ENCODE assay signal across 12 cellular contexts in the genomic region with DNA sequence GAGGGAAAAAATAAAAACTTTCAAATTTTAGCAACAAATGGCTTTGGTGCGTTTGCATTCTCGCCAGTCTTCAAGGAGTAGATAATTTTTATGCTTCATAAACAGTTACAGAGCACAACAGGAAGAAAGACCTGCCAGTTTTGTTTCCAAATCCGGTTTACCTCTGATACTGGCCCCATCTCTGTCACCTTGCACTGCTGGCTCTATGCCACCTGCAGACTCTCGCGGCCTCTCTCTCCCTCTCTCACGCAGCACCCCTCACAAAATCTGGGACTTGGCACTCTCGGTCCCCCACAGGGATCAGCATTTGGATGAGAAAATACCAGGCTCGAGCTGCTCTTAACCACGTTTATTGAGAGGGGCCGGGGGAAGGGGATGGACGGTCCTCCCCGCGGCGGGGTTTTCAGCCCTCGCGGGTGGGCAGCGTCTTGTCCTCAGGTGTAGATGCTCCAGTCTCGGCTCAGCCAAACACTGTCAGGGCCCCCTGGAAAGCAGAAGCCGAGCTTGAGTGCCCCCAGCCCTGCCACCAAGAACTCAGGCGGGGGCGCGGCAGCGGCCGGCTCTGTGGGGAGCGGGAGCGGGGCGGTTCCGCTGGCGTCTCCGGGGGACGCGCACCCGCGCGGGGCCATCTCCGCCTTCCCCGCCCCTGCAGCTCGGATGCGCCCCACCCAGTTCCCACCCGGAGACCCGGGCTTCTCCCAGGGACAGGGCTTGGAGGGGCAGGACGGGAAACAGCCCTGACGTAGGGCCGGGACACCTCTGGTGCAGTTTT. TPM values are rescaled to one million over a fixed set of nuclear protein-coding genes. Genes with fewer than 3 reads are reported as not detected.
DNase-seq lines count a peak whose midpoint lies in the region; ATAC-seq lines count a peak whose summit lies in the region.
"Had no signal": no experiment of that assay in that cellular context is flagged by ENCODE, and none has a peak within 500 bp of the region (broad histone marks: within the 10 kb centered on the region; RNA-seq: fewer than 3 reads in every experiment).

No MANE protein-coding gene starts in this region.

- H3K4me1 Mint-ChIP-seq in activated CD4-positive, alpha-beta memory T cell treated with anti-CD3 and anti-CD28 coated beads, Interleukin-2, amount 10 ng/mL, durations not matched to agents 7 days and 5 days: peaks cover 7% of the 10 kb centered on the region
- H3K4me1 Mint-ChIP-seq in activated CD4-positive, alpha-beta memory T cell treated with anti-CD3 and anti-CD28 coated beads for 36 hours (ENCODE audit: low read depth): peaks cover 6% of the 10 kb centered on the region
- peaks cover 6% of the 10 kb centered on the region for H3K4me1 Mint-ChIP-seq in stimulated activated effector memory CD8-positive, alpha-beta T cell treated with anti-CD3 and anti-CD28 coated beads, Interleukin-12 subunit alpha, Interleukin-12 subunit beta, amount 100 ng/mL, for 72 hours
- H3K4me1 Mint-ChIP-seq: memory B cell had no signal

- peak; percentile 15 for DNase-seq in activated CD4-positive, alpha-beta memory T cell treated with anti-CD3 and anti-CD28 coated beads, Interleukin-2, amount 10 ng/mL, durations not matched to agents 7 days and 5 days
- no peak for DNase-seq in activated CD4-positive, alpha-beta memory T cell treated with anti-CD3 and anti-CD28 coated beads for 36 hours
- DNase-seq in T follicular helper cell (ENCODE audit: low read depth) (peak; percentile 25), RKO (ENCODE audit: low spot score) (no peak)
- no peak for DNase-seq in stimulated activated effector memory CD8-positive, alpha-beta T cell treated with anti-CD3 and anti-CD28 coated beads, Interleukin-12 subunit alpha, Interleukin-12 subunit beta, amount 100 ng/mL, for 72 hours (ENCODE audit: low spot score in 2 of 2)

- no peaks in the 10 kb centered on the region for H3K9me3 Mint-ChIP-seq in activated CD4-positive, alpha-beta memory T cell treated with anti-CD3 and anti-CD28 coated beads, Interleukin-2, amount 10 ng/mL, durations not matched to agents 7 days and 5 days
- H3K9me3 Mint-ChIP-seq in activated CD4-positive, alpha-beta memory T cell treated with anti-CD3 and anti-CD28 coated beads for 36 hours: no peaks in the 10 kb centered on the region
- H3K9me3 Mint-ChIP-seq in stimulated activated effector memory CD8-positive, alpha-beta T cell treated with anti-CD3 and anti-CD28 coated beads, Interleukin-12 subunit alpha, Interleukin-12 subunit beta, amount 100 ng/mL, for 72 hours: no peaks in the 10 kb centered on the region
- H3K9me3 Mint-ChIP-seq: activated naive CD4-positive, alpha-beta T cell treated with anti-CD3 and anti-CD28 coated beads, Interleukin-2, amount 50 U/mL, for 24 hours; memory B cell had no signal

- no peak overlapping the region for H3K9ac ChIP-seq in iPS-20b (ENCODE audit: low read depth, low read length)

- H3K4me3 Mint-ChIP-seq in activated CD4-positive, alpha-beta memory T cell treated with anti-CD3 and anti-CD28 coated beads, Interleukin-2, amount 10 ng/mL, durations not matched to agents 7 days and 5 days: no peak overlapping the region
- no peak overlapping the region for H3K4me3 Mint-ChIP-seq in activated CD4-positive, alpha-beta memory T cell treated with anti-CD3 and anti-CD28 coated beads for 36 hours
- H3K4me3 Mint-ChIP-seq in stimulated activated effector memory CD8-positive, alpha-beta T cell treated with anti-CD3 and anti-CD28 coated beads, Interleukin-12 subunit alpha, Interleukin-12 subunit beta, amount 100 ng/mL, for 72 hours: peak overlapping the region; percentile 32
- H3K4me3 Mint-ChIP-seq: activated naive CD4-positive, alpha-beta T cell treated with anti-CD3 and anti-CD28 coated beads, Interleukin-2, amount 50 U/mL, for 24 hours; memory B cell had no signal

- H3K4me1 ChIP-seq in iPS-20b (ENCODE audit: insufficient read depth, low read length): no peaks in the 10 kb centered on the region

- H3K27me3 ChIP-seq in iPS-20b (ENCODE audit: insufficient read depth, low read length): peaks cover 85% of the 10 kb centered on the region

- intact Hi-C loops in activated CD4-positive, alpha-beta memory T cell treated with anti-CD3 and anti-CD28 coated beads for 36 hours (cut with micrococcal nuclease): no loop called here

- H3K36me3 ChIP-seq in iPS-20b (ENCODE audit: insufficient read depth, low read depth, low read length): no peaks in the 10 kb centered on the region

- H3K4me3 ChIP-seq in iPS-20b (ENCODE audit: low read length): peak overlapping the region; percentile 59

- POLR2A ChIA-PET in activated CD4-positive, alpha-beta memory T cell treated with anti-CD3 and anti-CD28 coated beads, Interleukin-2, amount 10 ng/mL, durations not matched to agents 7 days and 5 days (lab: Charles Lee): no interaction called here
- POLR2A ChIA-PET in activated CD4-positive, alpha-beta memory T cell treated with anti-CD3 and anti-CD28 coated beads for 36 hours (lab: Charles Lee): no interaction called here

- H3K9me3 ChIP-seq in iPS-20b (ENCODE audit: insufficient read depth, low read depth, low read length): no peaks in the 10 kb centered on the region

- no peak overlapping the region for H3K27ac ChIP-seq in iPS-20b (ENCODE audit: low read length)

- CTCF ChIA-PET in activated CD4-positive, alpha-beta memory T cell treated with anti-CD3 and anti-CD28 coated beads, Interleukin-2, amount 10 ng/mL, durations not matched to agents 7 days and 5 days (lab: Charles Lee): no interaction called here
- CTCF ChIA-PET in activated CD4-positive, alpha-beta memory T cell treated with anti-CD3 and anti-CD28 coated beads for 36 hours (lab: Charles Lee): interaction anchor here (1.5 kb wide), 1 partner anchor 9 kb away, joined by 3 read pairs; no protein-coding TSS in a partner anchor

- H3K27me3 Mint-ChIP-seq in activated CD4-positive, alpha-beta memory T cell treated with anti-CD3 and anti-CD28 coated beads, Interleukin-2, amount 10 ng/mL, durations not matched to agents 7 days and 5 days: peaks cover 40% of the 10 kb centered on the region
- H3K27me3 Mint-ChIP-seq in activated CD4-positive, alpha-beta memory T cell treated with anti-CD3 and anti-CD28 coated beads for 36 hours: peaks cover 33% of the 10 kb centered on the region

- H3K27ac Mint-ChIP-seq in activated CD4-positive, alpha-beta memory T cell treated with anti-CD3 and anti-CD28 coated beads, Interleukin-2, amount 10 ng/mL, durations not matched to agents 7 days and 5 days: no peak overlapping the region
- no peak overlapping the region for H3K27ac Mint-ChIP-seq in activated CD4-positive, alpha-beta memory T cell treated with anti-CD3 and anti-CD28 coated beads for 36 hours
- H3K27ac Mint-ChIP-seq in stimulated activated effector memory CD8-positive, alpha-beta T cell treated with anti-CD3 and anti-CD28 coated beads, Interleukin-12 subunit alpha, Interleukin-12 subunit beta, amount 100 ng/mL, for 72 hours: no peak overlapping the region
- H3K27ac Mint-ChIP-seq: activated naive CD4-positive, alpha-beta T cell treated with anti-CD3 and anti-CD28 coated beads, Interleukin-2, amount 50 U/mL, for 24 hours; memory B cell had no signal

- H3K36me3 Mint-ChIP-seq in activated CD4-positive, alpha-beta memory T cell treated with anti-CD3 and anti-CD28 coated beads, Interleukin-2, amount 10 ng/mL, durations not matched to agents 7 days and 5 days (ENCODE audit: low read depth): no peaks in the 10 kb centered on the region
- H3K36me3 Mint-ChIP-seq in activated CD4-positive, alpha-beta memory T cell treated with anti-CD3 and anti-CD28 coated beads for 36 hours: no peaks in the 10 kb centered on the region
- H3K36me3 Mint-ChIP-seq in stimulated activated effector memory CD8-positive, alpha-beta T cell treated with anti-CD3 and anti-CD28 coated beads, Interleukin-12 subunit alpha, Interleukin-12 subunit beta, amount 100 ng/mL, for 72 hours: no peaks in the 10 kb centered on the region
- H3K36me3 Mint-ChIP-seq: activated naive CD4-positive, alpha-beta T cell treated with anti-CD3 and anti-CD28 coated beads, Interleukin-2, amount 50 U/mL, for 24 hours; memory B cell had no signal

- ATAC-seq in stimulated activated effector memory CD8-positive, alpha-beta T cell treated with anti-CD3 and anti-CD28 coated beads, Interleukin-12 subunit alpha, Interleukin-12 subunit beta, amount 100 ng/mL, for 72 hours: no peak
- ATAC-seq in HG03439 (IDR thresholded peaks at IDR 0.05; ENCODE audit: unreplicated experiment) (no peak), GM19397 (IDR thresholded peaks at IDR 0.05; ENCODE audit: unreplicated experiment) (no peak)

RNA-seq across cellular contexts. Expression of a gene that starts 1.3 kb away (rescaled TPM):
- not detected for total RNA-seq in activated CD4-positive, alpha-beta memory T cell treated with anti-CD3 and anti-CD28 coated beads, Interleukin-2, amount 10 ng/mL, durations not matched to agents 7 days and 5 days
- not detected for total RNA-seq in activated CD4-positive, alpha-beta memory T cell treated with anti-CD3 and anti-CD28 coated beads for 36 hours
- total RNA-seq: epithelial cell of proximal tubule, urinary bladder had no signal

RNA-seq across cellular contexts. Expression of a gene that starts 59.4 kb away (rescaled TPM):
- under 1 TPM; 0.38 to 0.45 TPM for total RNA-seq in activated CD4-positive, alpha-beta memory T cell treated with anti-CD3 and anti-CD28 coated beads, Interleukin-2, amount 10 ng/mL, durations not matched to agents 7 days and 5 days
- total RNA-seq in activated CD4-positive, alpha-beta memory T cell treated with anti-CD3 and anti-CD28 coated beads for 36 hours: 1 to 10 TPM; 1.4 to 2.0 TPM

Comparison
In these comparisons a context has a peak if more than half of its experiments do, and no peak if none do; other contexts are left out.
1. DNase-seq: peak in activated CD4-positive, alpha-beta memory T cell treated with anti-CD3 and anti-CD28 coated beads, Interleukin-2, amount 10 ng/mL, durations not matched to agents 7 days and 5 days (single experiment) and T follicular helper cell (single experiment); none in activated CD4-positive, alpha-beta memory T cell treated with anti-CD3 and anti-CD28 coated beads for 36 hours (single experiment), stimulated activated effector memory CD8-positive, alpha-beta T cell treated with anti-CD3 and anti-CD28 coated beads, Interleukin-12 subunit alpha, Interleukin-12 subunit beta, amount 100 ng/mL, for 72 hours (0 of 2) and RKO (single experiment).